In the genomic region with DNA sequence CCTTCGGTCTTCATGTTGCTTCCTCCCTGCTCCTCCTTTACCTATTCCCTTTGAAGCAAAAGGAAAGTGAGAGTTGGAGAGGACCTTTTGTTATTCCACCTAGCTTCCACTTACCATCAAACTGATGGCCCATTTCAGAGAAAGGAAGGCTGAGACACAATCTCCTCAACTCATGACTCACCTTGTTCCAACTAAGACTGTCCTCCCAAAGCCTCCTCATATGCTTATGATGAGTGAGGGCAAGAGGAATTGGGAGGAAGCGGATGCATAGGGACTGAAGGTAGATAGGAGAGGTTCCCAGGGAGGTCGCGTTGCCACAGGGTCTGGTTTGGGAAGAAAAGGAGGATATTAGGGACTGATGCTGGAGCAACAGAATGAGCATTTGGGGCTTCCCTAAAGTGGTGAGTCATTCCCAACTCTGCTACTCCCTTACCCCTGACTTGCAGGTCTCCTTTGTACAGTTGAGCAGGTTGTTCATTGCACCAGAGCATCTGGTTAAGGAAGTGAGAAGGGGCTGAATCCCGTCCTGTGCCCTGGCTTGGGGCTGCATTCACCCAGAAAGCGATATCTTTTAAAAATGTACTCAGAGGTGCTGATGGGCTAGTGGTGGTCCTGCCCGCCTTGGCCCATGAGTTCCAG, we compare ENCODE assay signal across 1 cellular context.
TF ChIP-seq lines count a peak whose summit lies in the region.

No MANE protein-coding gene starts in this region.

TF ChIP-seq in K562, 482 proteins besides CTCF, POLR2A, EP300 and RAD21 (continued from another document):
- TF ChIP-seq, protein P1, sequence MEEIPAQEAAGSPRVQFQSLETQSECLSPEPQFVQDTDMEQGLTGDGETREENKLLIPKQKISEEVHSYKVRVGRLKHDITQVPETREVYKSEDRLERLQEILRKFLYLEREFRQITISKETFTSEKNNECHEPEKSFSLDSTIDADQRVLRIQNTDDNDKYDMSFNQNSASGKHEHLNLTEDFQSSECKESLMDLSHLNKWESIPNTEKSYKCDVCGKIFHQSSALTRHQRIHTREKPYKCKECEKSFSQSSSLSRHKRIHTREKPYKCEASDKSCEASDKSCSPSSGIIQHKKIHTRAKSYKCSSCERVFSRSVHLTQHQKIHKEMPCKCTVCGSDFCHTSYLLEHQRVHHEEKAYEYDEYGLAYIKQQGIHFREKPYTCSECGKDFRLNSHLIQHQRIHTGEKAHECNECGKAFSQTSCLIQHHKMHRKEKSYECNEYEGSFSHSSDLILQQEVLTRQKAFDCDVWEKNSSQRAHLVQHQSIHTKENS (CRISPR knock-in tag; IDR thresholded peaks at IDR 0.05), result no peak
- peak; percentile 24; the same call in 1 of the 2 replicates for TF ChIP-seq BCOR (IDR thresholded peaks at IDR 0.05)
- TF ChIP-seq C11orf30 (IDR thresholded peaks at IDR 0.05; ENCODE audit: low read depth), result 0 out of 2 replicates have a peak, but pooled peaks have one; percentile 10
- TF ChIP-seq, protein P2, sequence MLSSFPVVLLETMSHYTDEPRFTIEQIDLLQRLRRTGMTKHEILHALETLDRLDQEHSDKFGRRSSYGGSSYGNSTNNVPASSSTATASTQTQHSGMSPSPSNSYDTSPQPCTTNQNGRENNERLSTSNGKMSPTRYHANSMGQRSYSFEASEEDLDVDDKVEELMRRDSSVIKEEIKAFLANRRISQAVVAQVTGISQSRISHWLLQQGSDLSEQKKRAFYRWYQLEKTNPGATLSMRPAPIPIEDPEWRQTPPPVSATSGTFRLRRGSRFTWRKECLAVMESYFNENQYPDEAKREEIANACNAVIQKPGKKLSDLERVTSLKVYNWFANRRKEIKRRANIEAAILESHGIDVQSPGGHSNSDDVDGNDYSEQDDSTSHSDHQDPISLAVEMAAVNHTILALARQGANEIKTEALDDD (IDR thresholded peaks at IDR 0.05), result no peak
